Comparison of ENCODE assay signal across 9 cellular contexts in genomic region chr1:59142663-59143487, GRCh38.
DNase-seq lines count a peak whose midpoint lies in the region; ATAC-seq, FAIRE-seq and TF ChIP-seq lines count a peak whose summit lies in the region.
"Had no signal": no experiment of that assay in that cellular context is flagged by ENCODE, and none has a peak within 500 bp of the region (broad histone marks: within the 10 kb centered on the region; RNA-seq: fewer than 3 reads in every experiment).

No MANE protein-coding gene starts in this region.

- BruUV-seq in GM12878 (replicated peaks; lab: Mats Ljungman, UMichigan): no TSS peak

- H3K4me1 ChIP-seq in GM12878 (ENCODE audit: control insufficient read depth, insufficient read depth, low read length): peaks cover 22% of the 10 kb centered on the region

- peak overlapping the region; percentile 65 for H2AFZ ChIP-seq in GM12878 (ENCODE audit: control insufficient read depth, low read depth, low read length)

- TF ChIP-seq POLR2A in GM12878 (IDR thresholded peaks at IDR 0.05; ENCODE audit: low read depth, low read length): no peak

- H3K4me3 ChIP-seq in GM12878: no peak overlapping the region

- in situ Hi-C loops in GM12878 (cut with MboI): no loop called here

- 49% methylated on average over 8 of the region's 8 CpGs for WGBS in GM12878 (ENCODE audit: insufficient coverage, insufficient replicate concordance, low lambda C conversion rate, missing lambda C conversion rate)

- no peaks in the 10 kb centered on the region for H3K27me3 ChIP-seq in GM12878 (replicated peaks in 1 of 2; ENCODE audit: control insufficient read depth in 2 of 2, insufficient read depth in 2 of 2, low read length in 1 of 2)

- POLR2A ChIA-PET in GM12878 (lab: Charles Lee): interaction anchor here (1.1 kb wide), 1 partner anchor 10 kb away, joined by 3 read pairs; no protein-coding TSS in a partner anchor

- ATAC-seq in GM12878 (no peak; the same call in 2 of the 3 replicates), GM21526 (IDR thresholded peaks at IDR 0.05; ENCODE audit: low FRiP score, unreplicated experiment) (no peak), GM21723 (IDR thresholded peaks at IDR 0.05; ENCODE audit: unreplicated experiment) (no peak)

- no peaks in the 10 kb centered on the region for H3K9me3 ChIP-seq in GM12878 (replicated peaks; ENCODE audit: control insufficient read depth, insufficient read depth, low read length)

- intact Hi-C loops in GM12878 (cut with micrococcal nuclease; ENCODE audit: unreplicated experiment): loop anchor here (10.0 kb wide), 2 partner anchors 128 to 152 kb away; partner anchors contain the start of gene FGGY

- TF ChIP-seq CTCF in GM12878 (IDR thresholded peaks at IDR 0.05 in 2 of 3, conservative IDR thresholded peaks at IDR 0.05 in 1 of 3; ENCODE audit: control insufficient read depth in 2 of 3, extremely low read depth in 1 of 3, insufficient read depth in 1 of 3, low read depth in 3 of 3, low read length in 3 of 3): no peak

- H3K36me3 ChIP-seq in GM12878 (ENCODE audit: control insufficient read depth in 2 of 2, insufficient read depth in 2 of 2, low read length in 1 of 2): no peaks in the 10 kb centered on the region

- DNase-seq in AG08396 (ENCODE audit: low spot score) (peak; percentile 84), HK-2 (ENCODE audit: unreplicated experiment) (peak; percentile 60), GM12878 (ENCODE audit: low read depth, low spot score) (no peak), medulla oblongata (ENCODE audit: extremely low spot score) (peak; percentile 71), NCI-H2227 treated with DMSO at 0.1 percent for 48 hours (lab: John Stamatoyannopoulos, UW) (no peak), NCI-H1930 (lab: John Stamatoyannopoulos, UW) (no peak)

- SMC1A ChIA-PET in GM12878 (lab: Charles Lee; ENCODE audit: uncharacterized antibody, unreplicated experiment): interaction anchor here (0.7 to 2.3 kb wide), 9 partner anchors 8 to 304 kb away, joined by 3 to 7 read pairs (median 3); no protein-coding TSS in a partner anchor

- TF ChIP-seq EP300 in GM12878 (IDR thresholded peaks at IDR 0.05; ENCODE audit: borderline replicate concordance in 1 of 2, control insufficient read depth in 1 of 2, low read depth in 2 of 2, low read length in 2 of 2): no peak

- no peaks in the 10 kb centered on the region for H3K79me2 ChIP-seq in GM12878 (ENCODE audit: control insufficient read depth, insufficient read depth, low read length)

- H3K27ac ChIP-seq in GM12878 (ENCODE audit: control insufficient read depth, insufficient read depth): no peak overlapping the region

- peak overlapping the region; percentile 38; the same call in 1 of the 2 replicates for H3K4me2 ChIP-seq in GM12878 (ENCODE audit: control insufficient read depth, insufficient read depth)

- no peak for FAIRE-seq in GM12878 (lab: Jason Lieb, UNC)
- FAIRE-seq: islet of Langerhans had no signal

- no peaks in the 10 kb centered on the region for H4K20me1 ChIP-seq in GM12878 (ENCODE audit: control insufficient read depth, insufficient read depth)

- H3K9ac ChIP-seq in GM12878 (ENCODE audit: control insufficient read depth, insufficient read depth, low read length): no peak overlapping the region; the same call in 1 of the 2 replicates

- CTCF ChIA-PET in GM12878 (lab: Yijun Ruan, JAX): interaction anchor here (0.8 to 1.5 kb wide), 3 partner anchors 9 to 556 kb away, joined by 3 to 4 read pairs (median 3); no protein-coding TSS in a partner anchor

- no peak for TF ChIP-seq RAD21 in GM12878 (IDR thresholded peaks at IDR 0.05; ENCODE audit: insufficient read depth, low read depth, low read length)

- RAD21 ChIA-PET in GM12878 (lab: Charles Lee; ENCODE audit: unreplicated experiment): interaction anchor here (0.8 to 1.7 kb wide), 4 partner anchors 8 to 279 kb away, joined by 3 to 5 read pairs (median 4); no protein-coding TSS in a partner anchor

TF ChIP-seq in GM12878, 131 proteins besides CTCF, POLR2A, EP300 and RAD21:
- TF ChIP-seq KAT2A (conservative IDR thresholded peaks at IDR 0.05; ENCODE audit: control insufficient read depth, low read depth, low read length): no peak
- TF ChIP-seq TCF7 (IDR thresholded peaks at IDR 0.05; ENCODE audit: borderline replicate concordance): no peak
- no peak for TF ChIP-seq GATAD2B (conservative IDR thresholded peaks at IDR 0.05; ENCODE audit: low read depth)
- TF ChIP-seq ZNF622 (IDR thresholded peaks at IDR 0.05): no peak
- TF ChIP-seq EED (IDR thresholded peaks at IDR 0.05; ENCODE audit: low read depth): peak; percentile 59
- no peak for TF ChIP-seq REST (IDR thresholded peaks at IDR 0.05; ENCODE audit: low read depth, low read length)
- TF ChIP-seq NBN (IDR thresholded peaks at IDR 0.05): 0 out of 2 replicates have a peak, but pooled peaks have one; percentile 24
- TF ChIP-seq ATF7 (IDR thresholded peaks at IDR 0.05; ENCODE audit: low read depth): no peak
- no peak for TF ChIP-seq CHD1 (IDR thresholded peaks at IDR 0.05; ENCODE audit: low read depth, low read length)
- TF ChIP-seq HDGF (IDR thresholded peaks at IDR 0.05): peak; percentile 61; the same call in 1 of the 2 replicates
- no peak for TF ChIP-seq SREBF2 (IDR thresholded peaks at IDR 0.05; ENCODE audit: low read length)
- TF ChIP-seq RELA (IDR thresholded peaks at IDR 0.05; ENCODE audit: borderline replicate concordance, partially characterized antibody): no peak
- TF ChIP-seq TBL1XR1 (IDR thresholded peaks at IDR 0.05; ENCODE audit: low read depth, low read length): no peak

Comparison
In these comparisons a context has a peak if more than half of its experiments do, and no peak if none do; other contexts are left out.
1. DNase-seq: peak in AG08396 (single experiment), HK-2 (single experiment) and medulla oblongata (single experiment); none in GM12878 (single experiment), NCI-H2227 treated with DMSO at 0.1 percent for 48 hours (single experiment) and NCI-H1930 (0 of 2).